Comparison of ENCODE assay signal across 16 cellular contexts in genomic region chr3:128585974-128586373, GRCh38.
DNase-seq lines count a peak whose midpoint lies in the region; ATAC-seq and TF ChIP-seq lines count a peak whose summit lies in the region.
"Had no signal": no experiment of that assay in that cellular context is flagged by ENCODE, and none has a peak within 500 bp of the region (broad histone marks: within the 10 kb centered on the region; RNA-seq: fewer than 3 reads in every experiment).

No MANE protein-coding gene starts in this region.

- no peaks in the 10 kb centered on the region for H3K9me3 Mint-ChIP-seq in central memory CD8-positive, alpha-beta T cell

- no peaks in the 10 kb centered on the region for H3K36me3 ChIP-seq in GM23248 (ENCODE audit: low read depth)
- H3K36me3 ChIP-seq in OCI-LY3 (replicated peaks; ENCODE audit: low read depth, low read length) = no peaks in the 10 kb centered on the region

- 65 to 67% methylated on average over 11 of the region's 11 CpGs for WGBS in GM23248 (ENCODE audit: low coverage in 1 of 2, low lambda C conversion rate in 2 of 2, missing lambda C conversion rate in 2 of 2), 2 experiments

- no peaks in the 10 kb centered on the region for H4K20me1 ChIP-seq in GM23248 (ENCODE audit: insufficient read depth)
- H4K20me1 ChIP-seq in OCI-LY3 (ENCODE audit: insufficient read depth, low read length) = no peaks in the 10 kb centered on the region

- peaks cover 42% of the 10 kb centered on the region for H3K27me3 Mint-ChIP-seq in central memory CD8-positive, alpha-beta T cell

- in situ Hi-C loops in GM23248 (cut with MboI) = no loop called here

- no peaks in the 10 kb centered on the region for H3K27me3 ChIP-seq in GM23248 (replicated peaks; ENCODE audit: insufficient read depth)
- no peaks in the 10 kb centered on the region for H3K27me3 ChIP-seq in OCI-LY3 (ENCODE audit: low read depth, low read length)

- H3K27ac ChIP-seq in GM23248 (no peak overlapping the region), OCI-LY3 (ENCODE audit: low read length) (0 out of 2 replicates have a peak overlapping the region, but pooled peaks have one; percentile 40)
- H3K27ac ChIP-seq: KMS-11 had no signal

- H3F3A ChIP-seq in GM23248 (ENCODE audit: insufficient read depth) = no peaks in the 10 kb centered on the region

- H3K79me2 ChIP-seq in GM23248 (ENCODE audit: insufficient read depth) (no peaks in the 10 kb centered on the region), OCI-LY3 (ENCODE audit: low read length) (no peaks in the 10 kb centered on the region)

- no peak for TF ChIP-seq CTCF in OCI-LY3 (IDR thresholded peaks at IDR 0.05; ENCODE audit: low read depth, low read length)

- no peak overlapping the region for H3K9ac ChIP-seq in GM23248
- no peak overlapping the region for H3K9ac ChIP-seq in OCI-LY3 (ENCODE audit: low read length)
- H3K9ac ChIP-seq: KMS-11 had no signal

- H3K4me3 ChIP-seq in GM23248 (no peak overlapping the region), OCI-LY3 (ENCODE audit: low read length) (no peak overlapping the region), skeletal muscle cell (ENCODE audit: low read depth, low read length) (no peak overlapping the region)

- H3K36me3 Mint-ChIP-seq in central memory CD8-positive, alpha-beta T cell (ENCODE audit: insufficient read depth) = peaks cover 3% of the 10 kb centered on the region

- H3K4me1 ChIP-seq in GM23248 (ENCODE audit: insufficient read depth) (no peaks in the 10 kb centered on the region; the same call in 1 of the 2 replicates), OCI-LY3 (ENCODE audit: low read length) (peaks cover 24% of the 10 kb centered on the region)

- H2AFZ ChIP-seq in GM23248 (no peak overlapping the region), OCI-LY3 (ENCODE audit: low read depth, low read length) (no peak overlapping the region)

- H3K9me2 ChIP-seq in GM23248 (ENCODE audit: insufficient read depth) = no peaks in the 10 kb centered on the region

- peak overlapping the region; percentile 14 for H3K27ac Mint-ChIP-seq in central memory CD8-positive, alpha-beta T cell (ENCODE audit: low read depth)

- no peak for ATAC-seq in central memory CD8-positive, alpha-beta T cell (replicated peaks; ENCODE audit: extremely low read depth, poor library complexity, severe bottlenecking)
- no peak for ATAC-seq in HG02798 (IDR thresholded peaks at IDR 0.05; ENCODE audit: poor library complexity, unreplicated experiment)

- H3K4me2 ChIP-seq in GM23248 (ENCODE audit: unreplicated experiment) = no peak overlapping the region
- no peak overlapping the region for H3K4me2 ChIP-seq in OCI-LY3 (ENCODE audit: low read length)
- H3K4me2 ChIP-seq: KMS-11 had no signal

- no peak overlapping the region for H3K4me3 Mint-ChIP-seq in central memory CD8-positive, alpha-beta T cell

- DNase-seq in GM23248 (peak; percentile 75), skeletal muscle cell (ENCODE audit: low read depth) (peak; percentile 16), NCI-H2227 (lab: John Stamatoyannopoulos, UW; ENCODE audit: unreplicated experiment) (no peak), cerebellum (ENCODE audit: low spot score) (no peak)
- DNase-seq in central memory CD8-positive, alpha-beta T cell (ENCODE audit: low spot score in 2 of 2) = no peak
- DNase-seq: AML-193, DMS79 treated with DMSO at 0.1 percent for 48 hours, GDM1, NCI-H1092 treated with DMSO at 0.1 percent for 48 hours, NCI-H1694, NCI-H446, NCI-H748 treated with DMSO at 0.1 percent for 48 hours, SHP77 treated with DMSO at 0.1 percent for 48 hours had no signal

- no peaks in the 10 kb centered on the region for H3K9me3 ChIP-seq in GM23248 (ENCODE audit: low read depth)
- H3K9me3 ChIP-seq in OCI-LY3 (ENCODE audit: insufficient read depth, low read length) = no peaks in the 10 kb centered on the region

- H3K4me1 Mint-ChIP-seq in central memory CD8-positive, alpha-beta T cell = no peaks in the 10 kb centered on the region

Comparison
In these comparisons a context has a peak if more than half of its experiments do, and no peak if none do; other contexts are left out.
1. DNase-seq: peak in GM23248 (single experiment) and skeletal muscle cell (single experiment); none in central memory CD8-positive, alpha-beta T cell (0 of 2), NCI-H2227 (single experiment) and cerebellum (single experiment).